In the genomic region with DNA sequence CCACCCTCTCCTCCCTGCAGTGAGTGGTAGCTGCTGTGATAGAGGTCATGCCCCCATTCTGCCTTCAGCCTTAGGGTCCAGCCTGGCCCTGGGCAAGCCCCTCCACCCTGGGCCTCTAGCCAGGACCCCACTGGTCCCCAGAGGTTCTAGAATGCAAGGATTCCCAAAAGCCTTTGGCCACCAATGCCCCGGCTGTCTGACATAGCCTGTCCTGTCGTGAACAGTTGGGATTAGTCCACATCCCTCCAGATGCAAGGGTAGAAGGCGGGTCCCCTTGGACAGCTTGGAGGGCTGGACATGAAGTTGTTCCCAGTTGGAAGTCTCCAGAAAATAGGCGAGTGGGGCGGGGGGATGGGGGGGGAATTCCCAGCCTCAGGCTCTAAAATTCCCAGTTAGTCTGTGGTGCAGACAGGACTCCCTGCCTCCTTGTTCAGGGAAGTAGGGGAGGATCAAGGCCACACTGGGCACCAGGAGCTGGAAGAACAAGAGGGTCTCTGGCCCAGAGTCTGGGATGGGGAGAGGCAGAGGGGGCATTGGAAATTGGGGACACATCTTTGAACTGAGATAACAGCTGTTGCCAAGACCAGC, we compare ENCODE assay signal across 13 cellular contexts. TPM values are rescaled to one million over a fixed set of nuclear protein-coding genes. Genes with fewer than 3 reads are reported as not detected.
DNase-seq lines count a peak whose midpoint lies in the region; ATAC-seq and TF ChIP-seq lines count a peak whose summit lies in the region.
"Had no signal": no experiment of that assay in that cellular context is flagged by ENCODE, and none has a peak within 500 bp of the region (broad histone marks: within the 10 kb centered on the region; RNA-seq: fewer than 3 reads in every experiment).

No MANE protein-coding gene starts in this region.

- no peaks in the 10 kb centered on the region for H3K9me3 Mint-ChIP-seq in activated naive CD4-positive, alpha-beta T cell treated with anti-CD3 and anti-CD28 coated beads, Interleukin-2, amount 10 ng/mL, durations not matched to agents 7 days and 5 days
- H3K9me3 Mint-ChIP-seq in activated naive CD4-positive, alpha-beta T cell treated with anti-CD3 and anti-CD28 coated beads, Interleukin-2, amount 50 U/mL, for 72 hours = no peaks in the 10 kb centered on the region
- no peaks in the 10 kb centered on the region for H3K9me3 Mint-ChIP-seq in T-cell
- no peaks in the 10 kb centered on the region for H3K9me3 Mint-ChIP-seq in endodermal cell
- no peaks in the 10 kb centered on the region for H3K9me3 Mint-ChIP-seq in stimulated activated effector memory CD8-positive, alpha-beta T cell treated with anti-CD3 and anti-CD28 coated beads, Interleukin-12 subunit alpha, Interleukin-12 subunit beta, amount 100 ng/mL, for 72 hours

- CTCF ChIA-PET in activated naive CD4-positive, alpha-beta T cell treated with anti-CD3 and anti-CD28 coated beads, Interleukin-2, amount 10 ng/mL, durations not matched to agents 7 days and 5 days (lab: Charles Lee) = interaction anchor here (0.7 to 7.4 kb wide), 11 partner anchors 10 to 102 kb away, joined by 3 to 79 read pairs (median 4); no protein-coding TSS in a partner anchor
- CTCF ChIA-PET in T-cell (lab: Charles Lee) = interaction anchor here (1.0 to 1.7 kb wide), 3 partner anchors 10 to 81 kb away, joined by 3 to 6 read pairs (median 4); no protein-coding TSS in a partner anchor

- no peak for ATAC-seq in activated naive CD4-positive, alpha-beta T cell treated with anti-CD3 and anti-CD28 coated beads, Interleukin-2, amount 50 U/mL, for 72 hours
- ATAC-seq in T-cell (replicated peaks in 1 of 4) = no peak
- no peak for ATAC-seq in stimulated activated effector memory CD8-positive, alpha-beta T cell treated with anti-CD3 and anti-CD28 coated beads, Interleukin-12 subunit alpha, Interleukin-12 subunit beta, amount 100 ng/mL, for 72 hours

- no peak for DNase-seq in activated naive CD4-positive, alpha-beta T cell treated with anti-CD3 and anti-CD28 coated beads, Interleukin-2, amount 10 ng/mL, durations not matched to agents 7 days and 5 days
- DNase-seq in activated naive CD4-positive, alpha-beta T cell treated with anti-CD3 and anti-CD28 coated beads, Interleukin-2, amount 50 U/mL, for 72 hours (ENCODE audit: low spot score in 2 of 2) = no peak
- DNase-seq in T-cell = no peak
- DNase-seq in endodermal cell = no peak
- DNase-seq in stimulated activated effector memory CD8-positive, alpha-beta T cell treated with anti-CD3 and anti-CD28 coated beads, Interleukin-12 subunit alpha, Interleukin-12 subunit beta, amount 100 ng/mL, for 72 hours (ENCODE audit: low spot score in 2 of 2) = no peak
- DNase-seq in NK-92 (lab: John Stamatoyannopoulos, UW; ENCODE audit: unreplicated experiment) = no peak
- DNase-seq in stimulated activated CD4-positive, alpha-beta T cell treated with anti-CD3 and anti-CD28 coated beads, Interleukin-2, amount 100 ng/mL, for 24 hours = no peak
- no peak for DNase-seq in GM23248
- DNase-seq: brain microvascular endothelial cell, foreskin fibroblast, GOT3, mammary epithelial cell had no signal

- H3K27ac ChIP-seq in endodermal cell (ENCODE audit: low read depth, low read length) = no peak overlapping the region
- no peak overlapping the region for H3K27ac ChIP-seq in GM23248
- H3K27ac ChIP-seq: brain microvascular endothelial cell, parathyroid adenoma had no signal

- TF ChIP-seq CTCF in endodermal cell (conservative IDR thresholded peaks at IDR 0.05) = no peak

- H3K4me3 ChIP-seq in endodermal cell (ENCODE audit: low read length) = no peak overlapping the region
- H3K4me3 ChIP-seq in GM23248 = no peak overlapping the region

- H3K9ac ChIP-seq in endodermal cell (ENCODE audit: extremely low read depth, low read length, poor library complexity, severe bottlenecking) = no peak overlapping the region
- no peak overlapping the region for H3K9ac ChIP-seq in GM23248
- H3K9ac ChIP-seq: parathyroid adenoma had no signal

- H3K27me3 ChIP-seq in endodermal cell (ENCODE audit: control insufficient read depth, insufficient read depth, low read length, poor library complexity, severe bottlenecking) (peaks cover 27% of the 10 kb centered on the region), GM23248 (replicated peaks; ENCODE audit: insufficient read depth) (no peaks in the 10 kb centered on the region)
- H3K27me3 ChIP-seq: brain microvascular endothelial cell had no signal

- H3K4me1 ChIP-seq in endodermal cell (ENCODE audit: control insufficient read depth, insufficient read depth, low read length) (no peaks in the 10 kb centered on the region), GM23248 (ENCODE audit: insufficient read depth) (no peaks in the 10 kb centered on the region)
- H3K4me1 ChIP-seq: parathyroid adenoma had no signal

- H3K4me1 Mint-ChIP-seq in activated naive CD4-positive, alpha-beta T cell treated with anti-CD3 and anti-CD28 coated beads, Interleukin-2, amount 10 ng/mL, durations not matched to agents 7 days and 5 days = peaks cover 30% of the 10 kb centered on the region
- H3K4me1 Mint-ChIP-seq in T-cell (peaks cover 26 to 31% (median 29%) of the 10 kb centered on the region in 3 donors), endodermal cell (no peaks in the 10 kb centered on the region)
- H3K4me1 Mint-ChIP-seq in stimulated activated effector memory CD8-positive, alpha-beta T cell treated with anti-CD3 and anti-CD28 coated beads, Interleukin-12 subunit alpha, Interleukin-12 subunit beta, amount 100 ng/mL, for 72 hours = peaks cover 34% of the 10 kb centered on the region

- peaks cover 40% of the 10 kb centered on the region for H3K27me3 Mint-ChIP-seq in activated naive CD4-positive, alpha-beta T cell treated with anti-CD3 and anti-CD28 coated beads, Interleukin-2, amount 10 ng/mL, durations not matched to agents 7 days and 5 days
- peaks cover 0 to 3% of the 10 kb centered on the region in 2 donors for H3K27me3 Mint-ChIP-seq in T-cell
- H3K27me3 Mint-ChIP-seq in endodermal cell (ENCODE audit: insufficient read depth) = peaks cover 36% of the 10 kb centered on the region

- H3K36me3 ChIP-seq in endodermal cell (ENCODE audit: control insufficient read depth, insufficient read depth, low read length) (peaks cover 4% of the 10 kb centered on the region), GM23248 (ENCODE audit: low read depth) (no peaks in the 10 kb centered on the region)

- H3K36me3 Mint-ChIP-seq in activated naive CD4-positive, alpha-beta T cell treated with anti-CD3 and anti-CD28 coated beads, Interleukin-2, amount 10 ng/mL, durations not matched to agents 7 days and 5 days = peaks cover 1% of the 10 kb centered on the region
- H3K36me3 Mint-ChIP-seq in activated naive CD4-positive, alpha-beta T cell treated with anti-CD3 and anti-CD28 coated beads, Interleukin-2, amount 50 U/mL, for 72 hours = no peaks in the 10 kb centered on the region
- no peaks in the 10 kb centered on the region for H3K36me3 Mint-ChIP-seq in T-cell
- no peaks in the 10 kb centered on the region for H3K36me3 Mint-ChIP-seq in endodermal cell (ENCODE audit: low read depth)
- H3K36me3 Mint-ChIP-seq in stimulated activated effector memory CD8-positive, alpha-beta T cell treated with anti-CD3 and anti-CD28 coated beads, Interleukin-12 subunit alpha, Interleukin-12 subunit beta, amount 100 ng/mL, for 72 hours = peaks cover 15% of the 10 kb centered on the region

- WGBS in endodermal cell (ENCODE audit: insufficient coverage in 1 of 2, insufficient read length in 1 of 2), 2 experiments = 91 to 94% methylated on average over 3 to 5 of the region's 5 CpGs
- 42 to 44% methylated on average over 5 of the region's 5 CpGs for WGBS in GM23248 (ENCODE audit: low coverage in 1 of 2, low lambda C conversion rate in 2 of 2, missing lambda C conversion rate in 2 of 2), 2 experiments

- POLR2A ChIA-PET in T-cell (lab: Charles Lee) = interaction anchor here in 1 of 2 donors (0.6 kb wide), 1 partner anchor 49 kb away, joined by 11 read pairs; no protein-coding TSS in a partner anchor

- H3F3A ChIP-seq in GM23248 (ENCODE audit: insufficient read depth) = no peaks in the 10 kb centered on the region

- no peak overlapping the region for H2AFZ ChIP-seq in GM23248
- H2AFZ ChIP-seq: parathyroid adenoma had no signal

- in situ Hi-C loops in GM23248 (cut with MboI) = no loop called here

- H3K79me2 ChIP-seq in GM23248 (ENCODE audit: insufficient read depth) = no peaks in the 10 kb centered on the region
- H3K79me2 ChIP-seq: parathyroid adenoma had no signal

- no peaks in the 10 kb centered on the region for H3K9me2 ChIP-seq in GM23248 (ENCODE audit: insufficient read depth)

- H3K4me3 Mint-ChIP-seq in activated naive CD4-positive, alpha-beta T cell treated with anti-CD3 and anti-CD28 coated beads, Interleukin-2, amount 10 ng/mL, durations not matched to agents 7 days and 5 days = peak overlapping the region; percentile 69
- H3K4me3 Mint-ChIP-seq in T-cell (peak overlapping the region; percentile 65 to 79 (median 71)), endodermal cell (peak overlapping the region; percentile 22)
- peak overlapping the region; percentile 81 for H3K4me3 Mint-ChIP-seq in stimulated activated effector memory CD8-positive, alpha-beta T cell treated with anti-CD3 and anti-CD28 coated beads, Interleukin-12 subunit alpha, Interleukin-12 subunit beta, amount 100 ng/mL, for 72 hours

- H4K20me1 ChIP-seq in GM23248 (ENCODE audit: insufficient read depth) = no peaks in the 10 kb centered on the region

- no peaks in the 10 kb centered on the region for H3K9me3 ChIP-seq in endodermal cell (ENCODE audit: control insufficient read depth, low read length)
- no peaks in the 10 kb centered on the region for H3K9me3 ChIP-seq in GM23248 (ENCODE audit: low read depth)

- no peak overlapping the region for H3K4me2 ChIP-seq in GM23248 (ENCODE audit: unreplicated experiment)

- H3K27ac Mint-ChIP-seq in activated naive CD4-positive, alpha-beta T cell treated with anti-CD3 and anti-CD28 coated beads, Interleukin-2, amount 10 ng/mL, durations not matched to agents 7 days and 5 days = peak overlapping the region; percentile 70
- H3K27ac Mint-ChIP-seq in activated naive CD4-positive, alpha-beta T cell treated with anti-CD3 and anti-CD28 coated beads, Interleukin-2, amount 50 U/mL, for 72 hours = no peak overlapping the region
- no peak overlapping the region for H3K27ac Mint-ChIP-seq in T-cell
- H3K27ac Mint-ChIP-seq in endodermal cell = no peak overlapping the region
- H3K27ac Mint-ChIP-seq in stimulated activated effector memory CD8-positive, alpha-beta T cell treated with anti-CD3 and anti-CD28 coated beads, Interleukin-12 subunit alpha, Interleukin-12 subunit beta, amount 100 ng/mL, for 72 hours = peak overlapping the region; percentile 29

RNA-seq across cellular contexts. Expression of a gene that starts 5.2 kb away (rescaled TPM):
- total RNA-seq in activated naive CD4-positive, alpha-beta T cell treated with anti-CD3 and anti-CD28 coated beads, Interleukin-2, amount 50 U/mL, for 72 hours = 10 to 100 TPM; 33.8 to 34.4 TPM
- total RNA-seq in T-cell (10 to 100 TPM; 29.1 to 35.1 (median 30.1) TPM), endodermal cell (1 to 10 TPM; 4.1 to 4.7 TPM)
- polyA plus RNA-seq in endodermal cell (2013, experiment 1 of 2) = 4.2 TPM
- 4.4 TPM for polyA plus RNA-seq in endodermal cell (2013, experiment 2 of 2)
- total RNA-seq in GM23248 (2014; rRNA removed; shearing (Covaris generic)) = 0.54 and 0.89 TPM in 2 replicates
- 0.30 and 0.64 TPM in 2 replicates for polyA plus RNA-seq in GM23248 (2016; fragmentation: Nextera tagmentation; extraction: Ambion mirVana)

Comparison
In these comparisons a context has a peak if more than half of its experiments do, and no peak if none do; other contexts are left out.
1. H3K27ac Mint-ChIP-seq: peak in activated naive CD4-positive, alpha-beta T cell treated with anti-CD3 and anti-CD28 coated beads, Interleukin-2, amount 10 ng/mL, durations not matched to agents 7 days and 5 days (single experiment) and stimulated activated effector memory CD8-positive, alpha-beta T cell treated with anti-CD3 and anti-CD28 coated beads, Interleukin-12 subunit alpha, Interleukin-12 subunit beta, amount 100 ng/mL, for 72 hours (single experiment); none in activated naive CD4-positive, alpha-beta T cell treated with anti-CD3 and anti-CD28 coated beads, Interleukin-2, amount 50 U/mL, for 72 hours (0 of 2), T-cell (0 of 2) and endodermal cell (single experiment).
2. H3K4me3 Mint-ChIP-seq: peak in every context shown above with its lines; median percentile 81 in stimulated activated effector memory CD8-positive, alpha-beta T cell treated with anti-CD3 and anti-CD28 coated beads, Interleukin-12 subunit alpha, Interleukin-12 subunit beta, amount 100 ng/mL, for 72 hours; 71 in T-cell; 69 in activated naive CD4-positive, alpha-beta T cell treated with anti-CD3 and anti-CD28 coated beads, Interleukin-2, amount 10 ng/mL, durations not matched to agents 7 days and 5 days; 22 in endodermal cell.
3. RNA of a gene that starts 5.2 kb away (total RNA-seq): 33.8 to 34.4 TPM in activated naive CD4-positive, alpha-beta T cell treated with anti-CD3 and anti-CD28 coated beads, Interleukin-2, amount 50 U/mL, for 72 hours and 29.1 to 35.1 TPM in T-cell; 4.1 to 4.7 TPM in endodermal cell and 0.54 to 0.89 TPM in GM23248; every median in the first group is over 4 times any median in the second.